Comparison of ENCODE assay signal across 28 cellular contexts in genomic region chr15:86961669-86962068, GRCh38.
"Had no signal": no experiment of that assay in that cellular context is flagged by ENCODE, and none has a peak within 500 bp of the region (broad histone marks: within the 10 kb centered on the region; RNA-seq: fewer than 3 reads in every experiment).

No MANE protein-coding gene starts in this region.

- H3K36me3 Mint-ChIP-seq: natural killer cell; neural progenitor cell; stimulated activated effector memory CD8-positive, alpha-beta T cell treated with anti-CD3 and anti-CD28 coated beads, Interleukin-12 subunit alpha, Interleukin-12 subunit beta, amount 100 ng/mL, for 72 hours had no signal

- H3K4me1 ChIP-seq: neural progenitor cell, parathyroid adenoma, psoas muscle, right lobe of liver, sigmoid colon, stomach, thyroid gland, tibial nerve, upper lobe of left lung, vagina had no signal

- DNase-seq: natural killer cell; occipital lobe; ovary; posterior cingulate gyrus; psoas muscle; right cardiac atrium; right lobe of liver; sigmoid colon; small intestine; stimulated activated CD4-positive, alpha-beta T cell treated with anti-CD3 and anti-CD28 coated beads, Interleukin-15, amount 100 ng/mL, for 24 hours; stimulated activated CD4-positive, alpha-beta T cell treated with anti-CD3 and anti-CD28 coated beads, Interleukin-2, amount 100 ng/mL, for 24 hours; stimulated activated CD4-positive, alpha-beta T cell treated with anti-CD3 and anti-CD28 coated beads, Interleukin-2, amount 100 ng/mL, for 48 hours; stimulated activated CD4-positive, alpha-beta T cell treated with anti-CD3 and anti-CD28 coated beads, Interleukin-4, amount 100 ng/mL, for 24 hours; stimulated activated naive CD4-positive, alpha-beta T cell treated with Interleukin-2 at 50 U/mL for 16 hours; stomach; thyroid gland; trophoblast cell; upper lobe of left lung had no signal

- ATAC-seq: natural killer cell; psoas muscle; right cardiac atrium; right lobe of liver; stimulated activated effector memory CD8-positive, alpha-beta T cell treated with anti-CD3 and anti-CD28 coated beads, Interleukin-12 subunit alpha, Interleukin-12 subunit beta, amount 100 ng/mL, for 72 hours had no signal

- H3K4me1 Mint-ChIP-seq: natural killer cell; nephron; neural progenitor cell; stimulated activated effector memory CD8-positive, alpha-beta T cell treated with anti-CD3 and anti-CD28 coated beads, Interleukin-12 subunit alpha, Interleukin-12 subunit beta, amount 100 ng/mL, for 72 hours had no signal

- H3K27ac ChIP-seq: neural progenitor cell, ovary, parathyroid adenoma, psoas muscle, right lobe of liver, sigmoid colon, stomach, thoracic aorta, thyroid gland, tibial nerve, upper lobe of left lung, vagina had no signal

- H2AFZ ChIP-seq: neural progenitor cell, parathyroid adenoma had no signal

- H3K9ac ChIP-seq: neural progenitor cell, parathyroid adenoma had no signal

- H3K4me3 ChIP-seq: neural progenitor cell, ovary, psoas muscle, right lobe of liver, sigmoid colon, stomach, thoracic aorta, thyroid gland, tibial nerve, upper lobe of left lung, vagina had no signal

- H3K4me2 ChIP-seq: neural progenitor cell had no signal

- H3K9me3 ChIP-seq: ovary, psoas muscle, right lobe of liver, stomach, thoracic aorta, thyroid gland, tibial nerve, upper lobe of left lung, vagina had no signal

- H3K27ac Mint-ChIP-seq: natural killer cell; nephron; neural progenitor cell; progenitor cell of endocrine pancreas; stimulated activated effector memory CD8-positive, alpha-beta T cell treated with anti-CD3 and anti-CD28 coated beads, Interleukin-12 subunit alpha, Interleukin-12 subunit beta, amount 100 ng/mL, for 72 hours; stimulated activated naive CD8-positive, alpha-beta T cell treated with anti-CD3 and anti-CD28 coated beads, Interleukin-15, Interleukin-2, amounts not matched to agents 100 ng/mL and 50 ng/mL, for 24 hours had no signal

- H3K27me3 Mint-ChIP-seq: progenitor cell of endocrine pancreas had no signal

- H3K79me2 ChIP-seq: parathyroid adenoma had no signal

- H3K36me3 ChIP-seq: neural progenitor cell, ovary, right lobe of liver, sigmoid colon, stomach, thoracic aorta, thyroid gland, tibial nerve, upper lobe of left lung, vagina had no signal

- H3K27me3 ChIP-seq: neural progenitor cell, ovary, right lobe of liver, sigmoid colon, stomach, thyroid gland, tibial nerve, upper lobe of left lung, vagina had no signal

- H3K4me3 Mint-ChIP-seq: natural killer cell; nephron; neural progenitor cell; stimulated activated effector memory CD8-positive, alpha-beta T cell treated with anti-CD3 and anti-CD28 coated beads, Interleukin-12 subunit alpha, Interleukin-12 subunit beta, amount 100 ng/mL, for 72 hours; stimulated activated naive CD8-positive, alpha-beta T cell treated with anti-CD3 and anti-CD28 coated beads, Interleukin-15, Interleukin-2, amounts not matched to agents 100 ng/mL and 50 ng/mL, for 24 hours had no signal

- FAIRE-seq: small intestine, urothelium cell line had no signal

- H3K9me3 Mint-ChIP-seq: nephron; neural progenitor cell; stimulated activated effector memory CD8-positive, alpha-beta T cell treated with anti-CD3 and anti-CD28 coated beads, Interleukin-12 subunit alpha, Interleukin-12 subunit beta, amount 100 ng/mL, for 72 hours; stimulated activated naive CD8-positive, alpha-beta T cell treated with anti-CD3 and anti-CD28 coated beads, Interleukin-15, Interleukin-2, amounts not matched to agents 100 ng/mL and 50 ng/mL, for 24 hours had no signal
